ENCODE assay signal across 9 cellular contexts in the genomic region with DNA sequence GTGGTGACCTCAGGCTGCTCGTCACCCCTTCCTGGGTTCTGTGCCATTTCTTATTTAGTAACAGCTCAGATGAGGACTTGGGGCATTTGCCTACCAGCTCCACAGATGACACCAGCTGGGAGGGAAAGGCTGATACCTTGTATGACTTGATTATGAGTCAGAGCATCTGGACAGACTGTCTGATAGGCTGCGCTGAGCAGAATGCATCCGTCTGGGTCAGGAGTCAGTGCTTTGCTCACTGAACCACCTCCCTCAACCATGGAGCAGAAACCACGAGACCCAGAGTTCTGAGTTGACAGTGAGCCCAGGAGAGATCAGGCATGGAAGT. TPM values are rescaled to one million over a fixed set of nuclear protein-coding genes. Genes with fewer than 3 reads are reported as not detected.
DNase-seq lines count a peak whose midpoint lies in the region; TF ChIP-seq lines count a peak whose summit lies in the region.
"Had no signal": no experiment of that assay in that cellular context is flagged by ENCODE, and none has a peak within 500 bp of the region (broad histone marks: within the 10 kb centered on the region; RNA-seq: fewer than 3 reads in every experiment).

No MANE protein-coding gene starts in this region.

- H3K4me3 Mint-ChIP-seq in HFFc6, result no peak overlapping the region

- H3K27me3 ChIP-seq in SJSA1 (replicated peaks), result no peaks in the 10 kb centered on the region

- no peaks in the 10 kb centered on the region for H3K9me3 Mint-ChIP-seq in HFFc6

- TF ChIP-seq CTCF in HFFc6 (IDR thresholded peaks at IDR 0.05), result no peak

- DNase-seq in AG20443 (ENCODE audit: low spot score) (peak; percentile 95), HFFc6 (peak; percentile 91), SJSA1 (ENCODE audit: low read depth in 1 of 2, low spot score in 2 of 2) (peak; percentile 18 to 48), islet precursor cell (peak; percentile 82), SKM-1 (lab: John Stamatoyannopoulos, UW; ENCODE audit: unreplicated experiment) (no peak), NCI-H748 treated with DMSO at 0.1 percent for 48 hours (lab: John Stamatoyannopoulos, UW) (no peak), NCI-H1417 (lab: John Stamatoyannopoulos, UW) (no peak)
- no peak for DNase-seq in activated CD4-positive, alpha-beta T cell treated with anti-CD3 and anti-CD28 coated beads for 4 hours

- H3K9me3 ChIP-seq in SJSA1 (replicated peaks), result no peaks in the 10 kb centered on the region
- H3K9me3 ChIP-seq: thoracic aorta had no signal

- peaks cover 40% of the 10 kb centered on the region for H3K4me1 Mint-ChIP-seq in HFFc6 (ENCODE audit: low read depth)

- no peak overlapping the region for H3K4me3 ChIP-seq in SJSA1
- H3K4me3 ChIP-seq: thoracic aorta had no signal

- H3K27ac Mint-ChIP-seq in HFFc6, result peak overlapping the region; percentile 45; the same call in 1 of the 2 replicates

- H3K36me3 Mint-ChIP-seq in HFFc6 (ENCODE audit: low read depth), result no peaks in the 10 kb centered on the region

- no peak overlapping the region for H3K27ac ChIP-seq in SJSA1
- H3K27ac ChIP-seq: thoracic aorta had no signal

- H3K36me3 ChIP-seq in SJSA1, result no peaks in the 10 kb centered on the region
- H3K36me3 ChIP-seq: thoracic aorta had no signal

- peaks cover 35% of the 10 kb centered on the region for H3K27me3 Mint-ChIP-seq in HFFc6 (ENCODE audit: insufficient read depth)

- no peaks in the 10 kb centered on the region for H3K4me1 ChIP-seq in SJSA1 (replicated peaks)

RNA-seq across cellular contexts. Expression of a gene that starts 6.8 kb away (rescaled TPM):
- not detected for total RNA-seq in HFFc6 (2021; fragmentation: NEBNext Ultra II Directional; extraction: Animal tissue kit (Norgen Biotek cat#: 25700))
- not detected in 2 replicates for total RNA-seq in SJSA1 (2014; rRNA removed; shearing (Covaris generic))

Comparison
In these comparisons a context has a peak if more than half of its experiments do, and no peak if none do; other contexts are left out.
1. DNase-seq: peak in AG20443 (single experiment), HFFc6 (single experiment), SJSA1 (2 of 2) and islet precursor cell (single experiment); none in SKM-1 (single experiment), activated CD4-positive, alpha-beta T cell treated with anti-CD3 and anti-CD28 coated beads for 4 hours (0 of 2), NCI-H748 treated with DMSO at 0.1 percent for 48 hours (single experiment) and NCI-H1417 (0 of 3).